8 cellular contexts compared by ENCODE assay signal in genomic region chr19:33905937-33906577, GRCh38.
DNase-seq lines count a peak whose midpoint lies in the region; ATAC-seq and TF ChIP-seq lines count a peak whose summit lies in the region.

No MANE protein-coding gene starts in this region.

- H3K4me3 Mint-ChIP-seq in activated T-helper 17 cell treated with anti-CD3 and anti-CD28 coated beads, Interleukin-2, amount 50 U/mL, for 72 hours = peak overlapping the region; percentile 73

- peaks cover 4% of the 10 kb centered on the region for H3K9me3 ChIP-seq in left ventricle myocardium inferior (replicated peaks)

- peak; percentile 51 for DNase-seq in GM10266 (ENCODE audit: extremely low spot score)
- peak; percentile 83 for DNase-seq in left ventricle myocardium inferior
- DNase-seq in sciatic nerve (ENCODE audit: low spot score) = peak; percentile 76
- no peak for DNase-seq in HCEC 1CT
- no peak for DNase-seq in cortex of kidney (lab: John Stamatoyannopoulos, UW)
- no peak for DNase-seq in stimulated activated CD4-positive, alpha-beta T cell treated with anti-CD3 and anti-CD28 coated beads, Interleukin-4, amount 100 ng/mL, for 24 hours

- H3K9me3 Mint-ChIP-seq in activated T-helper 17 cell treated with anti-CD3 and anti-CD28 coated beads, Interleukin-2, amount 50 U/mL, for 72 hours = no peaks in the 10 kb centered on the region

- peak; percentile 69 for ATAC-seq in activated T-helper 17 cell treated with anti-CD3 and anti-CD28 coated beads, Interleukin-2, amount 50 U/mL, for 72 hours (replicated peaks)
- ATAC-seq in sciatic nerve (peak; percentile 93), GM21619 (IDR thresholded peaks at IDR 0.05; ENCODE audit: unreplicated experiment) (no peak)

- no peak overlapping the region for H3K27ac Mint-ChIP-seq in activated T-helper 17 cell treated with anti-CD3 and anti-CD28 coated beads, Interleukin-2, amount 50 U/mL, for 72 hours

- H3K36me3 ChIP-seq in left ventricle myocardium inferior = no peaks in the 10 kb centered on the region

- no peaks in the 10 kb centered on the region for H3K36me3 Mint-ChIP-seq in activated T-helper 17 cell treated with anti-CD3 and anti-CD28 coated beads, Interleukin-2, amount 50 U/mL, for 72 hours (ENCODE audit: low read depth)

- H3K4me3 ChIP-seq in left ventricle myocardium inferior = peak overlapping the region; percentile 71

- peaks cover 4% of the 10 kb centered on the region for H3K4me1 Mint-ChIP-seq in activated T-helper 17 cell treated with anti-CD3 and anti-CD28 coated beads, Interleukin-2, amount 50 U/mL, for 72 hours

- peak overlapping the region; percentile 94 for H3K27ac ChIP-seq in left ventricle myocardium inferior (replicated peaks)

- H3K27me3 ChIP-seq in left ventricle myocardium inferior (ENCODE audit: low read depth) = peaks cover 67% of the 10 kb centered on the region

- intact Hi-C loops in left ventricle myocardium inferior (cut with micrococcal nuclease) = no loop called here
- intact Hi-C loops in sciatic nerve (cut with DNase I) = no loop called here

- peaks cover 32% of the 10 kb centered on the region for H3K27me3 Mint-ChIP-seq in activated T-helper 17 cell treated with anti-CD3 and anti-CD28 coated beads, Interleukin-2, amount 50 U/mL, for 72 hours

- H3K4me1 ChIP-seq in left ventricle myocardium inferior = peaks cover 35% of the 10 kb centered on the region

- TF ChIP-seq CTCF in GM10266 (IDR thresholded peaks at IDR 0.05; ENCODE audit: control insufficient read depth, insufficient read depth, low read depth, missing control alignments) (no peak), left ventricle myocardium inferior (IDR thresholded peaks at IDR 0.05; ENCODE audit: borderline replicate concordance) (no peak)

Comparison
In these comparisons a context has a peak if more than half of its experiments do, and no peak if none do; other contexts are left out.
1. DNase-seq: peak in GM10266 (single experiment), left ventricle myocardium inferior (single experiment) and sciatic nerve (single experiment); none in HCEC 1CT (single experiment), cortex of kidney (single experiment) and stimulated activated CD4-positive, alpha-beta T cell treated with anti-CD3 and anti-CD28 coated beads, Interleukin-4, amount 100 ng/mL, for 24 hours (single experiment).